In genomic region chr16:75025766-75026165, GRCh38 we compare ENCODE assay signal across 1 cellular context.
TF ChIP-seq lines count a peak whose summit lies in the region.

No MANE protein-coding gene starts in this region.

TF ChIP-seq in HCT116, 20 proteins besides CTCF, POLR2A, EP300 and RAD21 (continued from another document):
- TF ChIP-seq ZBTB33 (IDR thresholded peaks at IDR 0.05; ENCODE audit: extremely low read depth, insufficient replicate concordance, low read length) (no peak), SIN3A (IDR thresholded peaks at IDR 0.05; ENCODE audit: low read depth) (no peak), ZFX (IDR thresholded peaks at IDR 0.05) (no peak), ZNF274 (IDR thresholded peaks at IDR 0.05; ENCODE audit: low read depth, low read length) (no peak), EZH2 (IDR thresholded peaks at IDR 0.05) (no peak), JUND (IDR thresholded peaks at IDR 0.05) (no peak), TCF7L2 (IDR thresholded peaks at IDR 0.05; ENCODE audit: borderline replicate concordance, extremely low read depth, insufficient read depth, insufficient read length) (no peak), YY1 (IDR thresholded peaks at IDR 0.05; ENCODE audit: extremely low read depth, insufficient replicate concordance, low read depth, low read length) (no peak), MAX (IDR thresholded peaks at IDR 0.05) (no peak), ATF3 (IDR thresholded peaks at IDR 0.05) (no peak), CEBPB (IDR thresholded peaks at IDR 0.05; ENCODE audit: low read depth) (no peak), ELF1 (IDR thresholded peaks at IDR 0.05; ENCODE audit: borderline replicate concordance, low read depth) (no peak)
